8 cellular contexts compared by ENCODE assay signal in the genomic region with DNA sequence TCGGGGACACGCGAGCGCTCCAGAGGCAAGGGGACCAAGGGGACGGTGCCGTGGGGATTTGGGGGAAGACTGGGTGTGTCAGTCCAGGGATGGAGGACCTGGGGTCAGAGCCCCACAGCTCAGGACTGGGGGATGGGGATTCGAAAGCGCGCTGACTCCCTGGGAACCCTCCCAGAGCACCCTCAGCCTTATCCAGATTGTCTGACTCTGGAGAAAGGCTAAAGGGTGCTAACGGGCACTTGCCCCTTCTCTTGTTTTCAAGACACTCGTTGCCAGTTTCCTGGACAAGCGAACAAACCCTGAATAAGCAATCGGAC. TPM values are rescaled to one million over a fixed set of nuclear protein-coding genes. Genes with fewer than 3 reads are reported as not detected.
A peak's percentile ranks its signal among the peaks of the same experiment; 100 is the strongest.
DNase-seq lines count a peak whose midpoint lies in the region; ATAC-seq, FAIRE-seq and TF ChIP-seq lines count a peak whose summit lies in the region.

No MANE protein-coding gene starts in this region.

- no peak overlapping the region for H3K27ac ChIP-seq in HCT116 (ENCODE audit: low read depth, low read length)
- peak overlapping the region; percentile 86 to 93 (median 90) for H3K27ac ChIP-seq in sigmoid colon

- TF ChIP-seq POLR2A in HCT116 (IDR thresholded peaks at IDR 0.05; ENCODE audit: borderline replicate concordance, extremely low read depth, insufficient read depth, insufficient read length): no peak
- TF ChIP-seq POLR2A in sigmoid colon (IDR thresholded peaks at IDR 0.05): no peak

- no peak for FAIRE-seq in GM19239 (lab: Jason Lieb, UNC)

- no peak for TF ChIP-seq EP300 in sigmoid colon (IDR thresholded peaks at IDR 0.05)

- H3K9me2 ChIP-seq in HCT116 (ENCODE audit: insufficient read depth): no peaks in the 10 kb centered on the region

- peak; percentile 19 for ATAC-seq in GM18502 (IDR thresholded peaks at IDR 0.05; ENCODE audit: poor library complexity, unreplicated experiment)
- ATAC-seq in HCT116: peak; percentile 12; the same call in 1 of the 2 replicates
- no peak for ATAC-seq in GM18861 (IDR thresholded peaks at IDR 0.05; ENCODE audit: unreplicated experiment)

- H3K4me1 ChIP-seq in HCT116 (ENCODE audit: control insufficient read depth in 1 of 2, insufficient read depth in 2 of 2, low read length in 2 of 2) (peaks cover 3 to 9% of the 10 kb centered on the region in 2 experiments; a peak in 1 of 4 replicates), sigmoid colon (peaks cover 0 to 17% (median 2%) of the 10 kb centered on the region in 4 donors)

- no peak for DNase-seq in HCT116 (ENCODE audit: low read depth, low spot score)
- peak; percentile 1 for DNase-seq in SK-N-DZ (ENCODE audit: low spot score)
- no peak for DNase-seq in fibroblast of villous mesenchyme (ENCODE audit: low read depth)
- DNase-seq in sigmoid colon: no peak
- DNase-seq in anterior cingulate cortex (lab: John Stamatoyannopoulos, UW): no peak
- DNase-seq in GM19239 (ENCODE audit: insufficient read length, low spot score): no peak

- no peak for TF ChIP-seq CTCF in HCT116 (IDR thresholded peaks at IDR 0.05 in 2 of 3, conservative IDR thresholded peaks at IDR 0.05 in 1 of 3; ENCODE audit: borderline replicate concordance in 1 of 3, insufficient read depth in 1 of 3, low read depth in 2 of 3, low read length in 2 of 3)
- TF ChIP-seq CTCF in fibroblast of villous mesenchyme (IDR thresholded peaks at IDR 0.05; ENCODE audit: insufficient read depth, low read depth, low read length): no peak
- TF ChIP-seq CTCF in sigmoid colon (IDR thresholded peaks at IDR 0.05): no peak

- H3K4me3 ChIP-seq in HCT116 (replicated peaks in 1 of 2; ENCODE audit: low read depth in 1 of 2, low read length in 2 of 2) (peak overlapping the region; percentile 46 to 59), fibroblast of villous mesenchyme (ENCODE audit: low read depth, low read length) (peak overlapping the region; percentile 78), sigmoid colon (peak overlapping the region; percentile 73 to 88 (median 81))

- intact Hi-C loops in HCT116 (cut with micrococcal nuclease) (no loop called here), sigmoid colon (cut with DNase I) (loop anchor here (5.0 to 10.0 kb wide), 5 partner anchors 68 to 738 kb away; partner anchors contain the start of genes IL13RA1, PGRMC1 and WDR44)

- TF ChIP-seq RAD21 in HCT116 (IDR thresholded peaks at IDR 0.05; ENCODE audit: low read depth): no peak

- peak overlapping the region; percentile 61 for H2AFZ ChIP-seq in HCT116 (ENCODE audit: low read depth, low read length, poor library complexity, severe bottlenecking)

- no peak overlapping the region for H3K9ac ChIP-seq in HCT116 (ENCODE audit: low read length)

- 0 to 1% methylated on average over 13 of the region's 13 CpGs for WGBS in sigmoid colon, 2 donors

- POLR2A ChIA-PET in HCT116 (lab: Charles Lee): no interaction called here

- RAD21 ChIA-PET in HCT116 (lab: Charles Lee; ENCODE audit: low non-redundant PET in 1 of 2, low total read pairs in 2 of 2, uncharacterized antibody in 2 of 2, unreplicated experiment in 2 of 2): no interaction called here

- no peaks in the 10 kb centered on the region for H4K20me1 ChIP-seq in HCT116 (ENCODE audit: insufficient read depth)

- H3K36me3 ChIP-seq in HCT116 (ENCODE audit: control insufficient read depth in 1 of 2, insufficient read depth in 2 of 2, low read length in 2 of 2): no peaks in the 10 kb centered on the region
- no peaks in the 10 kb centered on the region for H3K36me3 ChIP-seq in sigmoid colon

- H3K27me3 ChIP-seq in HCT116 (ENCODE audit: insufficient read depth, low read length) (no peaks in the 10 kb centered on the region; the same call in 1 of the 2 replicates), sigmoid colon (no peaks in the 10 kb centered on the region)

- BruUV-seq in HCT116 (replicated peaks; lab: Mats Ljungman, UMichigan): no TSS peak

- no peaks in the 10 kb centered on the region for H3K9me3 ChIP-seq in HCT116 (ENCODE audit: control insufficient read depth in 1 of 2, insufficient read depth in 1 of 2, low read depth in 1 of 2, low read length in 2 of 2)
- H3K9me3 ChIP-seq in sigmoid colon: no peaks in the 10 kb centered on the region

- peak overlapping the region; percentile 80 for H3K4me2 ChIP-seq in HCT116 (ENCODE audit: low read length)

- H3K79me2 ChIP-seq in HCT116 (ENCODE audit: insufficient read depth, low read length): no peaks in the 10 kb centered on the region

- CTCF ChIA-PET in HCT116 (lab: Charles Lee): no interaction called here

TF ChIP-seq in HCT116, 20 proteins besides CTCF, POLR2A, EP300 and RAD21:
- TF ChIP-seq ZNF274 (IDR thresholded peaks at IDR 0.05; ENCODE audit: low read depth, low read length): no peak
- no peak for TF ChIP-seq SIN3A (IDR thresholded peaks at IDR 0.05; ENCODE audit: low read depth)
- no peak for TF ChIP-seq CBX3 (IDR thresholded peaks at IDR 0.05; ENCODE audit: low read depth)
- TF ChIP-seq JUND (IDR thresholded peaks at IDR 0.05): no peak
- no peak for TF ChIP-seq EGR1 (IDR thresholded peaks at IDR 0.05; ENCODE audit: low read depth)
- TF ChIP-seq, protein P1, sequence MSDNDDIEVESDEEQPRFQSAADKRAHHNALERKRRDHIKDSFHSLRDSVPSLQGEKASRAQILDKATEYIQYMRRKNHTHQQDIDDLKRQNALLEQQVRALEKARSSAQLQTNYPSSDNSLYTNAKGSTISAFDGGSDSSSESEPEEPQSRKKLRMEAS (IDR thresholded peaks at IDR 0.05): no peak
- no peak for TF ChIP-seq CEBPB (IDR thresholded peaks at IDR 0.05; ENCODE audit: low read depth)
- TF ChIP-seq POLR2AphosphoS5 (IDR thresholded peaks at IDR 0.05; ENCODE audit: low read depth, low read length): no peak
- no peak for TF ChIP-seq EZH2phosphoT487 (IDR thresholded peaks at IDR 0.05; ENCODE audit: borderline replicate concordance)
- TF ChIP-seq YY1 (IDR thresholded peaks at IDR 0.05; ENCODE audit: extremely low read depth, insufficient replicate concordance, low read depth, low read length): no peak
- no peak for TF ChIP-seq SP1 (IDR thresholded peaks at IDR 0.05; ENCODE audit: low read depth)
- TF ChIP-seq TCF7L2 (IDR thresholded peaks at IDR 0.05; ENCODE audit: borderline replicate concordance, extremely low read depth, insufficient read depth, insufficient read length): no peak
- no peak for TF ChIP-seq ZFX (IDR thresholded peaks at IDR 0.05)
- TF ChIP-seq, protein P2, sequence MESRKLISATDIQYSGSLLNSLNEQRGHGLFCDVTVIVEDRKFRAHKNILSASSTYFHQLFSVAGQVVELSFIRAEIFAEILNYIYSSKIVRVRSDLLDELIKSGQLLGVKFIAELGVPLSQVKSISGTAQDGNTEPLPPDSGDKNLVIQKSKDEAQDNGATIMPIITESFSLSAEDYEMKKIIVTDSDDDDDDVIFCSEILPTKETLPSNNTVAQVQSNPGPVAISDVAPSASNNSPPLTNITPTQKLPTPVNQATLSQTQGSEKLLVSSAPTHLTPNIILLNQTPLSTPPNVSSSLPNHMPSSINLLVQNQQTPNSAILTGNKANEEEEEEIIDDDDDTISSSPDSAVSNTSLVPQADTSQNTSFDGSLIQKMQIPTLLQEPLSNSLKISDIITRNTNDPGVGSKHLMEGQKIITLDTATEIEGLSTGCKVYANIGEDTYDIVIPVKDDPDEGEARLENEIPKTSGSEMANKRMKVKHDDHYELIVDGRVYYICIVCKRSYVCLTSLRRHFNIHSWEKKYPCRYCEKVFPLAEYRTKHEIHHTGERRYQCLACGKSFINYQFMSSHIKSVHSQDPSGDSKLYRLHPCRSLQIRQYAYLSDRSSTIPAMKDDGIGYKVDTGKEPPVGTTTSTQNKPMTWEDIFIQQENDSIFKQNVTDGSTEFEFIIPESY (IDR thresholded peaks at IDR 0.05; ENCODE audit: extremely low read depth, insufficient replicate concordance, low read length): no peak
- no peak for TF ChIP-seq ELF1 (IDR thresholded peaks at IDR 0.05; ENCODE audit: borderline replicate concordance, low read depth)
- TF ChIP-seq EZH2 (IDR thresholded peaks at IDR 0.05): no peak
- no peak for TF ChIP-seq REST (IDR thresholded peaks at IDR 0.05; ENCODE audit: low read depth)
- no peak for TF ChIP-seq ATF3 (IDR thresholded peaks at IDR 0.05)
- TF ChIP-seq FOSL1 (IDR thresholded peaks at IDR 0.05; ENCODE audit: low read depth): no peak
- no peak for TF ChIP-seq SRF (IDR thresholded peaks at IDR 0.05; ENCODE audit: low read depth)

RNA-seq across cellular contexts. Expression of gene DOCK11, which starts 1.1 kb away (rescaled TPM):
- 0.59 TPM for total RNA-seq in HCT116 (2021; ENCODE audit: unreplicated experiment)
- polyA plus RNA-seq in HCT116 (2012): 0.02 and 0.31 TPM in 2 replicates
- 15.1 and 19.0 TPM in 2 replicates for polyA plus RNA-seq in SK-N-DZ (2014; cell fraction: cytosol; rRNA removed)
- 11.7 and 20.2 TPM in 2 replicates for polyA plus RNA-seq in SK-N-DZ (2014; cell fraction: nucleus; rRNA removed)
- 50.1 and 54.4 TPM in 2 replicates for total RNA-seq in fibroblast of villous mesenchyme
- 10 to 100 TPM; 40.7 to 54.6 (median 45.5) TPM for total RNA-seq in sigmoid colon
- polyA plus RNA-seq in sigmoid colon: 10 to 100 TPM in 1 of 3 donors, 1 to 10 TPM in 2; 3.2 to 14.4 (median 4.8) TPM

Comparison
In these comparisons a context has a peak if more than half of its experiments do, and no peak if none do; other contexts are left out.
1. RNA of gene DOCK11, which starts 1.1 kb away (total RNA-seq): 50.1 to 54.4 TPM in fibroblast of villous mesenchyme and 40.7 to 54.6 TPM in sigmoid colon; 0.59 TPM in HCT116 (single experiment); every median in the first group is over 10 times any median in the second.
2. Peak in every context shown above with its lines, with median percentiles within 50 percentile points of each other: H3K4me3 ChIP-seq.